6 cellular contexts compared by ENCODE assay signal in genomic region chr2:200863655-200864205, GRCh38. TPM values are rescaled to one million over a fixed set of nuclear protein-coding genes. Genes with fewer than 3 reads are reported as not detected.
DNase-seq lines count a peak whose midpoint lies in the region; ATAC-seq lines count a peak whose summit lies in the region.

No MANE protein-coding gene starts in this region.

- peaks cover 6% of the 10 kb centered on the region for H3K79me1 ChIP-seq in neuronal stem cell (ENCODE audit: low read depth, low read length)

- no peak overlapping the region for H3K14ac ChIP-seq in neuronal stem cell (ENCODE audit: low read length)

- no peak overlapping the region for H2BK120ac ChIP-seq in neuronal stem cell (ENCODE audit: low read depth, low read length)

- H3K9ac ChIP-seq in HUES48 (ENCODE audit: low read depth, low read length) (peak overlapping the region; percentile 85), neuronal stem cell (ENCODE audit: low read depth, low read length, poor library complexity) (peak overlapping the region; percentile 56)

- H3K18ac ChIP-seq in neuronal stem cell (ENCODE audit: low read length), result peak overlapping the region; percentile 82

- H3K4ac ChIP-seq in neuronal stem cell (ENCODE audit: low read length), result no peak overlapping the region

- peak overlapping the region; percentile 3 for H3K4me2 ChIP-seq in neuronal stem cell (ENCODE audit: insufficient read depth, low read length, poor library complexity, severe bottlenecking)

- H2AFZ ChIP-seq in neuronal stem cell (ENCODE audit: low read length), result peak overlapping the region; percentile 90

- no CpG with 5 or more reads among the region's 30 CpGs for whole genome bisulfite sequencing in neuronal stem cell (ENCODE audit: extremely low coverage in 2 of 2, insufficient read length in 2 of 2, insufficient replicate concordance in 1 of 2), 2 donors

- H3K36me3 ChIP-seq in HUES48 (ENCODE audit: control insufficient read depth, insufficient read depth, low read length), result peaks cover 28% of the 10 kb centered on the region
- peaks cover 8 to 40% of the 10 kb centered on the region in 2 donors for H3K36me3 ChIP-seq in neuronal stem cell (replicated peaks in 1 of 2; ENCODE audit: control insufficient read depth in 2 of 2, insufficient read depth in 2 of 2, low read length in 2 of 2)

- no peak overlapping the region for H2BK15ac ChIP-seq in neuronal stem cell (ENCODE audit: low read length)

- H3K4me3 ChIP-seq in HUES48 (ENCODE audit: low read depth, low read length) (peak overlapping the region; percentile 86), neuronal stem cell (ENCODE audit: low read length in 2 of 2) (peak overlapping the region; percentile 84 to 98)

- H2AK5ac ChIP-seq in neuronal stem cell (ENCODE audit: low read depth, low read length), result no peak overlapping the region

- DNase-seq in caudate nucleus (lab: John Stamatoyannopoulos, UW), result peak in 20 of 61 donors; percentile 8 to 80 (median 48)
- DNase-seq in neuronal stem cell (ENCODE audit: low spot score), result no peak
- DNase-seq in posterior vena cava (ENCODE audit: low spot score), result no peak
- no peak for DNase-seq in NCI-H1105 treated with DMSO at 0.1 percent for 48 hours (lab: John Stamatoyannopoulos, UW)

- no peak overlapping the region for H4K8ac ChIP-seq in neuronal stem cell (ENCODE audit: low read depth, low read length)

- no peaks in the 10 kb centered on the region for H3K27me3 ChIP-seq in HUES48 (ENCODE audit: control insufficient read depth, insufficient read depth, low read length)
- H3K27me3 ChIP-seq in neuronal stem cell (ENCODE audit: control insufficient read depth in 3 of 3, insufficient read depth in 3 of 3, low read depth in 1 of 3, low read length in 3 of 3), result no peaks in the 10 kb centered on the region

- H2BK5ac ChIP-seq in neuronal stem cell (ENCODE audit: low read length), result no peak overlapping the region

- H4K91ac ChIP-seq in neuronal stem cell (ENCODE audit: low read depth, low read length, poor library complexity), result no peak overlapping the region

- ATAC-seq in GM19023 (IDR thresholded peaks at IDR 0.05; ENCODE audit: unreplicated experiment), result peak; percentile 1

- H3K23ac ChIP-seq in neuronal stem cell (ENCODE audit: low read depth, low read length, poor library complexity), result peak overlapping the region; percentile 94

- H3K9me3 ChIP-seq in HUES48 (ENCODE audit: control insufficient read depth, insufficient read depth, low read length), result no peaks in the 10 kb centered on the region
- no peaks in the 10 kb centered on the region for H3K9me3 ChIP-seq in neuronal stem cell (replicated peaks in 1 of 2; ENCODE audit: control insufficient read depth in 2 of 2, insufficient read depth in 1 of 2, low read depth in 1 of 2, low read length in 2 of 2)

- H3K4me1 ChIP-seq in HUES48 (ENCODE audit: control insufficient read depth, insufficient read depth, low read length), result peaks cover 16% of the 10 kb centered on the region
- peaks cover 0 to 9% of the 10 kb centered on the region in 2 donors for H3K4me1 ChIP-seq in neuronal stem cell (ENCODE audit: control insufficient read depth in 2 of 2, insufficient read depth in 1 of 2, low read depth in 1 of 2, low read length in 2 of 2)

- H2BK12ac ChIP-seq in neuronal stem cell (ENCODE audit: low read length), result no peak overlapping the region

- intact Hi-C loops in posterior vena cava (cut with DNase I), result loop anchor here in 1 of 2 donors (5.0 kb wide), 1 partner anchor 51 kb away; the partner anchor contains the start of gene BZW1

- peak overlapping the region; percentile 97 for H3K27ac ChIP-seq in HUES48 (ENCODE audit: low read depth, low read length)
- H3K27ac ChIP-seq in caudate nucleus (ENCODE audit: low read depth, low read length), result peak overlapping the region; percentile 100
- H3K27ac ChIP-seq in neuronal stem cell (replicated peaks; ENCODE audit: low read length), result peak overlapping the region; percentile 77

RNA-seq across cellular contexts. Expression of gene CLK1, which starts 0.7 kb away (rescaled TPM):
- polyA plus RNA-seq in neuronal stem cell (2013, experiment 1 of 2), result 72.0 TPM
- 71.3 TPM for polyA plus RNA-seq in neuronal stem cell (2013, experiment 2 of 2)
- total RNA-seq in posterior vena cava, result 100 to 1,000 TPM in 1 of 2 donors, 10 to 100 TPM in 1; 91.2 to 127 TPM

RNA-seq across cellular contexts. Expression of gene PPIL3, which starts 25.1 kb away (rescaled TPM):
- polyA plus RNA-seq in neuronal stem cell (2013, experiment 1 of 2), result 56.2 TPM
- 67.7 TPM for polyA plus RNA-seq in neuronal stem cell (2013, experiment 2 of 2)
- total RNA-seq in posterior vena cava, result 10 to 100 TPM; 18.0 to 20.6 TPM

RNA-seq across cellular contexts. Expression of gene NIF3L1, which starts 25.4 kb away (rescaled TPM):
- polyA plus RNA-seq in neuronal stem cell (2013, experiment 1 of 2), result 61.7 TPM
- 58.6 TPM for polyA plus RNA-seq in neuronal stem cell (2013, experiment 2 of 2)
- total RNA-seq in posterior vena cava, result 10 to 100 TPM; 19.0 to 19.1 TPM

RNA-seq across cellular contexts. Expression of gene BZW1, which starts 52.0 kb away (rescaled TPM):
- 167 TPM for polyA plus RNA-seq in neuronal stem cell (2013, experiment 1 of 2)
- polyA plus RNA-seq in neuronal stem cell (2013, experiment 2 of 2), result 170 TPM
- total RNA-seq in posterior vena cava, result 100 to 1,000 TPM; 211 to 220 TPM
